In genomic region chr2:36478332-36478738, GRCh38 we compare ENCODE assay signal across 9 cellular contexts.
DNase-seq lines count a peak whose midpoint lies in the region; ATAC-seq and TF ChIP-seq lines count a peak whose summit lies in the region.
"Had no signal": no experiment of that assay in that cellular context is flagged by ENCODE, and none has a peak within 500 bp of the region (broad histone marks: within the 10 kb centered on the region; RNA-seq: fewer than 3 reads in every experiment).

No MANE protein-coding gene starts in this region.

- no peak overlapping the region for H3K18ac ChIP-seq in trophoblast cell (ENCODE audit: low read length)

- H3K79me2 ChIP-seq in trophoblast cell (ENCODE audit: control insufficient read depth, insufficient read depth, low read length, poor library complexity) = peaks cover 1% of the 10 kb centered on the region

- H3K4me2 ChIP-seq in trophoblast cell (ENCODE audit: low read length) = no peak overlapping the region

- in situ Hi-C loops in Caki2 (cut with HindIII; ENCODE audit: low pct_unique_long_range_greater_than_20kb, low sequenced_read_pairs) = no loop called here

- H2BK5ac ChIP-seq in trophoblast cell (ENCODE audit: low read depth, low read length, poor library complexity) = no peak overlapping the region

- no peak overlapping the region for H4K8ac ChIP-seq in trophoblast cell (ENCODE audit: low read depth, low read length)

- H3K9me3 ChIP-seq in SJCRH30 (replicated peaks) (peaks cover 27% of the 10 kb centered on the region), trophoblast cell (ENCODE audit: insufficient read depth, low read depth, low read length) (peaks cover 4% of the 10 kb centered on the region)

- peak overlapping the region; percentile 15; the same call in 1 of the 2 replicates for H3K27ac ChIP-seq in SJCRH30
- H3K27ac ChIP-seq in trophoblast cell (ENCODE audit: low read depth, low read length) = no peak overlapping the region

- H2BK120ac ChIP-seq in trophoblast cell (ENCODE audit: insufficient read depth, low read length, poor library complexity) = no peak overlapping the region

- ATAC-seq in GM19463 (IDR thresholded peaks at IDR 0.05; ENCODE audit: unreplicated experiment) (no peak), GM19023 (IDR thresholded peaks at IDR 0.05; ENCODE audit: unreplicated experiment) (no peak)
- ATAC-seq: activated T-helper 17 cell treated with anti-CD3 and anti-CD28 coated beads, Interleukin-2, amount 50 U/mL, for 72 hours had no signal

- no peak overlapping the region for H3K14ac ChIP-seq in trophoblast cell (ENCODE audit: low read length)

- H3K79me1 ChIP-seq in trophoblast cell (ENCODE audit: low read length) = peaks cover 6% of the 10 kb centered on the region

- no peak overlapping the region for H2AK5ac ChIP-seq in trophoblast cell (ENCODE audit: low read length)

- no peak overlapping the region for H3K23ac ChIP-seq in trophoblast cell (ENCODE audit: low read length)

- H3K4me3 ChIP-seq in SJCRH30 = no peak overlapping the region
- H3K4me3 ChIP-seq in fibroblast of pulmonary artery (replicated peaks; ENCODE audit: low read depth, low read length) = no peak overlapping the region
- no peak overlapping the region for H3K4me3 ChIP-seq in trophoblast cell (ENCODE audit: low read depth, low read length)

- DNase-seq in Caki2 (ENCODE audit: low read depth) = peak; percentile 51
- DNase-seq in SJCRH30 = peak; percentile 31 to 33
- peak; percentile 94 for DNase-seq in fibroblast of pulmonary artery (ENCODE audit: low read depth)
- DNase-seq in trophoblast cell = peak; percentile 40 to 74
- DNase-seq in DMS79 (lab: John Stamatoyannopoulos, UW) = no peak
- DNase-seq in COLO668 (lab: John Stamatoyannopoulos, UW; ENCODE audit: unreplicated experiment) = no peak

- no CpG with 5 or more reads among the region's 4 CpGs for WGBS in trophoblast cell (ENCODE audit: extremely low coverage, insufficient coverage, insufficient read length)

- no peak overlapping the region for H2BK12ac ChIP-seq in trophoblast cell (ENCODE audit: low read length)

- peaks cover 28% of the 10 kb centered on the region for H3K36me3 ChIP-seq in SJCRH30
- H3K36me3 ChIP-seq in trophoblast cell (ENCODE audit: control insufficient read depth in 1 of 2, insufficient read depth in 2 of 2, low read length in 2 of 2) = peaks cover 15 to 24% of the 10 kb centered on the region in 2 experiments

- H4K91ac ChIP-seq in trophoblast cell (ENCODE audit: low read depth, low read length) = no peak overlapping the region

- TF ChIP-seq CTCF in fibroblast of pulmonary artery (IDR thresholded peaks at IDR 0.05; ENCODE audit: low read length, missing control alignments) = no peak

- H3K4ac ChIP-seq in trophoblast cell (ENCODE audit: low read depth, low read length) = no peak overlapping the region

- H4K12ac ChIP-seq in trophoblast cell (ENCODE audit: low read depth, low read length) = no peak overlapping the region

- H2AFZ ChIP-seq in trophoblast cell (ENCODE audit: insufficient read depth, low read length, poor library complexity) = no peak overlapping the region

- H3K4me1 ChIP-seq in SJCRH30 (peaks cover 20% of the 10 kb centered on the region; the same call in 1 of the 2 replicates), trophoblast cell (ENCODE audit: control insufficient read depth in 1 of 2, insufficient read depth in 2 of 2, low read length in 2 of 2) (peaks cover 16 to 27% of the 10 kb centered on the region in 2 experiments)

- H3K27me3 ChIP-seq in SJCRH30 = no peaks in the 10 kb centered on the region
- H3K27me3 ChIP-seq in trophoblast cell (ENCODE audit: insufficient read depth, low read length) = no peaks in the 10 kb centered on the region

- H3K9ac ChIP-seq in trophoblast cell (ENCODE audit: low read length) = no peak overlapping the region

Comparison
In these comparisons a context has a peak if more than half of its experiments do, and no peak if none do; other contexts are left out.
1. DNase-seq: peak in Caki2 (single experiment), SJCRH30 (2 of 2), fibroblast of pulmonary artery (single experiment) and trophoblast cell (2 of 2); none in DMS79 (single experiment) and COLO668 (single experiment).